In genomic region chr1:175015243-175015642, GRCh38 we compare ENCODE assay signal across 15 cellular contexts.
A peak's percentile ranks its signal among the peaks of the same experiment; 100 is the strongest.
DNase-seq lines count a peak whose midpoint lies in the region; ATAC-seq and TF ChIP-seq lines count a peak whose summit lies in the region.
"Had no signal": no experiment of that assay in that cellular context is flagged by ENCODE, and none has a peak within 500 bp of the region (broad histone marks: within the 10 kb centered on the region; RNA-seq: fewer than 3 reads in every experiment).

No MANE protein-coding gene starts in this region.

- ATAC-seq in SK-N-SH treated with all-trans-retinoic acid at 6 μM for 48 hours = peak; percentile 85
- ATAC-seq in stimulated activated effector memory CD8-positive, alpha-beta T cell treated with anti-CD3 and anti-CD28 coated beads, Interleukin-12 subunit alpha, Interleukin-12 subunit beta, amount 100 ng/mL, for 72 hours = no peak
- no peak for ATAC-seq in HG02763 (IDR thresholded peaks at IDR 0.05; ENCODE audit: unreplicated experiment)
- ATAC-seq: esophagus mucosa, sciatic nerve had no signal

- POLR2A ChIA-PET in RWPE1 (lab: Yijun Ruan, JAX; ENCODE audit: low non-redundant PET) = no interaction called here

- CTCF ChIA-PET in RWPE1 (lab: Yijun Ruan, JAX) = interaction anchor here (0.6 to 0.7 kb wide), 2 partner anchors 10 to 55 kb away, joined by 3 to 5 read pairs; no protein-coding TSS in a partner anchor

- H3K27ac ChIP-seq in RWPE1 = no peak overlapping the region
- H3K27ac ChIP-seq: neural progenitor cell had no signal

- peak overlapping the region; percentile 57 for H3K27ac Mint-ChIP-seq in activated T-cell treated with anti-CD3 and anti-CD28 coated beads, Interleukin-2, amount 50 U/mL, for 24 hours
- peak overlapping the region; percentile 4 for H3K27ac Mint-ChIP-seq in stimulated activated effector memory CD8-positive, alpha-beta T cell treated with anti-CD3 and anti-CD28 coated beads, Interleukin-12 subunit alpha, Interleukin-12 subunit beta, amount 100 ng/mL, for 72 hours
- H3K27ac Mint-ChIP-seq: neural progenitor cell had no signal

- TF ChIP-seq CTCF in RWPE1 (conservative IDR thresholded peaks at IDR 0.05; ENCODE audit: low read depth) = no peak

- no peak for DNase-seq in activated T-cell treated with anti-CD3 and anti-CD28 coated beads, Interleukin-2, amount 50 U/mL, for 24 hours
- DNase-seq in activated T-cell treated with anti-CD3 and anti-CD28 coated beads, Interleukin-2, amount 50 U/mL, for 1 hour = no peak
- DNase-seq in fibroblast of peridontal ligament (ENCODE audit: extremely low read depth) (peak; percentile 80), RWPE1 (ENCODE audit: low spot score) (no peak), NCI-H69 (lab: John Stamatoyannopoulos, UW) (no peak)
- DNase-seq in stimulated activated effector memory CD8-positive, alpha-beta T cell treated with anti-CD3 and anti-CD28 coated beads, Interleukin-12 subunit alpha, Interleukin-12 subunit beta, amount 100 ng/mL, for 72 hours (ENCODE audit: low spot score in 2 of 2) = no peak
- DNase-seq: activated CD8-positive, alpha-beta memory T cell treated with anti-CD3 and anti-CD28 coated beads for 24 hours; activated naive CD4-positive, alpha-beta T cell; NCI-H1105; stimulated activated CD4-positive, alpha-beta T cell treated with anti-CD3 and anti-CD28 coated beads, Interleukin-4, amount 100 ng/mL, for 1 hour had no signal

- peaks cover 16% of the 10 kb centered on the region for H3K4me1 Mint-ChIP-seq in activated T-cell treated with anti-CD3 and anti-CD28 coated beads, Interleukin-2, amount 50 U/mL, for 24 hours (ENCODE audit: low read depth)
- H3K4me1 Mint-ChIP-seq in stimulated activated effector memory CD8-positive, alpha-beta T cell treated with anti-CD3 and anti-CD28 coated beads, Interleukin-12 subunit alpha, Interleukin-12 subunit beta, amount 100 ng/mL, for 72 hours = peaks cover 22% of the 10 kb centered on the region
- H3K4me1 Mint-ChIP-seq: neural progenitor cell had no signal

- no peak overlapping the region for H3K4me3 Mint-ChIP-seq in activated T-cell treated with anti-CD3 and anti-CD28 coated beads, Interleukin-2, amount 50 U/mL, for 24 hours
- H3K4me3 Mint-ChIP-seq in stimulated activated effector memory CD8-positive, alpha-beta T cell treated with anti-CD3 and anti-CD28 coated beads, Interleukin-12 subunit alpha, Interleukin-12 subunit beta, amount 100 ng/mL, for 72 hours = no peak overlapping the region
- H3K4me3 Mint-ChIP-seq: neural progenitor cell had no signal

- H3K9me3 Mint-ChIP-seq in activated T-cell treated with anti-CD3 and anti-CD28 coated beads, Interleukin-2, amount 50 U/mL, for 24 hours = no peaks in the 10 kb centered on the region
- H3K9me3 Mint-ChIP-seq in stimulated activated effector memory CD8-positive, alpha-beta T cell treated with anti-CD3 and anti-CD28 coated beads, Interleukin-12 subunit alpha, Interleukin-12 subunit beta, amount 100 ng/mL, for 72 hours = no peaks in the 10 kb centered on the region
- H3K9me3 Mint-ChIP-seq: neural progenitor cell had no signal

- H3K36me3 Mint-ChIP-seq in activated T-cell treated with anti-CD3 and anti-CD28 coated beads, Interleukin-2, amount 50 U/mL, for 24 hours (ENCODE audit: low read depth) = peaks cover 91% of the 10 kb centered on the region
- peaks cover 96% of the 10 kb centered on the region for H3K36me3 Mint-ChIP-seq in stimulated activated effector memory CD8-positive, alpha-beta T cell treated with anti-CD3 and anti-CD28 coated beads, Interleukin-12 subunit alpha, Interleukin-12 subunit beta, amount 100 ng/mL, for 72 hours

- no peaks in the 10 kb centered on the region for H3K27me3 Mint-ChIP-seq in activated T-cell treated with anti-CD3 and anti-CD28 coated beads, Interleukin-2, amount 50 U/mL, for 24 hours

TF ChIP-seq in SK-N-SH treated with all-trans-retinoic acid at 6 μM for 48 hours, 23 proteins besides CTCF, POLR2A, EP300 and RAD21:
- TF ChIP-seq BACH2 (CRISPR knock-in tag; IDR thresholded peaks at IDR 0.05; ENCODE audit: borderline replicate concordance) = no peak
- TF ChIP-seq POU6F1 (CRISPR knock-in tag; IDR thresholded peaks at IDR 0.05; ENCODE audit: borderline replicate concordance, low read depth) = no peak
- TF ChIP-seq CREB5 (CRISPR knock-in tag; IDR thresholded peaks at IDR 0.05; ENCODE audit: low read depth) = no peak
- no peak for TF ChIP-seq ARNTL (CRISPR knock-in tag; IDR thresholded peaks at IDR 0.05; ENCODE audit: borderline replicate concordance, low read depth)
- TF ChIP-seq ZC3H10 (CRISPR knock-in tag; IDR thresholded peaks at IDR 0.05) = no peak
- TF ChIP-seq CSRNP3 (CRISPR knock-in tag; IDR thresholded peaks at IDR 0.05) = no peak
- TF ChIP-seq TSHZ2 (CRISPR knock-in tag; IDR thresholded peaks at IDR 0.05) = no peak
- no peak for TF ChIP-seq PATZ1 (CRISPR knock-in tag; IDR thresholded peaks at IDR 0.05; ENCODE audit: borderline replicate concordance)
- TF ChIP-seq ZFP3 (CRISPR knock-in tag; IDR thresholded peaks at IDR 0.05) = no peak
